27 cellular contexts compared by ENCODE assay signal in the genomic region with DNA sequence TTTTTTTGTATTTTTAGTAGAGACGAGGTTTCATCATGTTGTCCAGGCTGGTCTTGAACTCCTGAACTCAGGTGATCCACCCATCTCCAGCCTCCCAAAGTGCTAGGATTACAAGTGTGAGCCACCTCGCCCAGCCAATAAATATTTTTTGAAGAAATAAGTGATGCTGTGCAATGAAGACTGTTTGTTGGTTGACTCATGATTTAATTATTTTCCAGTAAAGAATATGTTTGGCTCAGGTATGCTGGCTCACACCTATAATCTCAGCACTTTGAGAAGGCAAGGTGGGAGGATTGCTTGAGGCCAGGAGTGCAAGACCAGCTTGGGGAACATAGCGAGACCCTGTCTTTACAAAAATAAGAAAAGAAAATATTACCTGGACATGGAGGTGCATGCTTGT.
"Had no signal": no experiment of that assay in that cellular context is flagged by ENCODE, and none has a peak within 500 bp of the region (broad histone marks: within the 10 kb centered on the region; RNA-seq: fewer than 3 reads in every experiment).

No MANE protein-coding gene starts in this region.

- DNase-seq: activated CD4-positive, alpha-beta memory T cell treated with anti-CD3 and anti-CD28 coated beads for 36 hours; activated CD4-positive, alpha-beta T cell treated with anti-CD3 and anti-CD28 coated beads, Interleukin-2, amount 10 ng/mL, durations not matched to agents 7 days and 5 days; activated CD4-positive, CD25-positive, alpha-beta regulatory T cell; activated CD8-positive, alpha-beta memory T cell treated with anti-CD3 and anti-CD28 coated beads for 24 hours; activated effector memory CD4-positive, alpha-beta T cell treated with anti-CD3 and anti-CD28 coated beads, Interleukin-2, amount 50 U/mL, for 16 hours; activated naive CD4-positive, alpha-beta T cell treated with Interleukin-2 at 50 U/mL for 16 hours; activated T-cell treated with anti-CD3 and anti-CD28 coated beads, Interleukin-2, amount 50 U/mL, for 4 hours; amygdala; brain microvascular endothelial cell; MG63; MV-4-11; NCI-H1092 treated with DMSO at 0.1 percent for 48 hours; NCI-H1417 treated with DMSO at 0.1 percent for 48 hours; NCI-H1694; NCI-H2029; NCI-H2107; NCI-H2171 treated with DMSO at 0.1 percent for 48 hours; NCI-H226; NCI-H526; NCI-H774; OCI-M1; SIG-M5; T-helper 2 cell; T1000 had no signal

- H3K4me3 Mint-ChIP-seq: activated CD4-positive, alpha-beta memory T cell treated with anti-CD3 and anti-CD28 coated beads for 36 hours; activated CD4-positive, alpha-beta T cell treated with anti-CD3 and anti-CD28 coated beads, Interleukin-2, amount 10 ng/mL, durations not matched to agents 7 days and 5 days; activated T-cell treated with anti-CD3 and anti-CD28 coated beads, Interleukin-2, amount 50 U/mL, for 4 hours had no signal

- H3K27ac ChIP-seq: brain microvascular endothelial cell, KMS-11, VCaP had no signal

- H3K4me2 ChIP-seq: KMS-11 had no signal

- ATAC-seq: activated naive CD4-positive, alpha-beta T cell treated with anti-CD3 and anti-CD28 coated beads, Interleukin-2, amount 50 U/mL, for 72 hours; activated T-cell treated with anti-CD3 and anti-CD28 coated beads, Interleukin-2, amount 50 U/mL, for 4 hours had no signal

- H3K27me3 ChIP-seq: brain microvascular endothelial cell, MG63 had no signal

- H3K27ac Mint-ChIP-seq: activated CD4-positive, alpha-beta memory T cell treated with anti-CD3 and anti-CD28 coated beads for 36 hours; activated CD4-positive, alpha-beta T cell treated with anti-CD3 and anti-CD28 coated beads, Interleukin-2, amount 10 ng/mL, durations not matched to agents 7 days and 5 days had no signal

- H3K9ac ChIP-seq: KMS-11 had no signal

- H3K27me3 Mint-ChIP-seq: activated CD4-positive, alpha-beta memory T cell treated with anti-CD3 and anti-CD28 coated beads for 36 hours; activated CD4-positive, alpha-beta T cell treated with anti-CD3 and anti-CD28 coated beads, Interleukin-2, amount 10 ng/mL, durations not matched to agents 7 days and 5 days had no signal

- H3K36me3 ChIP-seq: brain microvascular endothelial cell, MG63 had no signal

- H3K4me3 ChIP-seq: MG63 had no signal

- H3K9me3 ChIP-seq: MG63 had no signal
